In genomic region chr6:1576711-1577110, GRCh38 we compare ENCODE assay signal across 24 cellular contexts. TPM values are rescaled to one million over a fixed set of nuclear protein-coding genes. Genes with fewer than 3 reads are reported as not detected.
"Had no signal": no experiment of that assay in that cellular context is flagged by ENCODE, and none has a peak within 500 bp of the region (broad histone marks: within the 10 kb centered on the region; RNA-seq: fewer than 3 reads in every experiment).

No MANE protein-coding gene starts in this region.

- H3K4me3 ChIP-seq: SJSA1, SK-N-MC had no signal

- H3K36me3 ChIP-seq: SJSA1 had no signal

- H3K4me1 ChIP-seq: SJSA1 had no signal

- H3K9me3 ChIP-seq: SJSA1 had no signal

- H3K27me3 ChIP-seq: SJSA1 had no signal

- ATAC-seq: Panc1, PC-3 had no signal

- DNase-seq: KBM-7; MV-4-11; NCI-H1048; NCI-H1105; NCI-H1417; NCI-H1436 treated with DMSO at 0.1 percent for 48 hours; NCI-H1694; NCI-H187 treated with DMSO at 0.1 percent for 48 hours; NCI-H2029 treated with DMSO at 0.1 percent for 48 hours; NCI-H2171 treated with DMSO at 0.1 percent for 48 hours; NCI-H345; NCI-H446 treated with DMSO at 0.1 percent for 48 hours; NCI-H524; NCI-H69; NCI-H774; NK-92 treated with Interleukin-12 subunit alpha and Interleukin-12 subunit beta, amount 100 ng/mL, for 24 hours; PC-3; SIG-M5 had no signal

- H3K27ac ChIP-seq: HL-60, RWPE1, SJSA1, SK-N-MC had no signal

RNA-seq across cellular contexts. Expression of gene FOXC1, which starts 33.0 kb away (rescaled TPM):
- total RNA-seq: OCI-LY7 had no signal
